ENCODE assay signal across 14 cellular contexts in the genomic region with DNA sequence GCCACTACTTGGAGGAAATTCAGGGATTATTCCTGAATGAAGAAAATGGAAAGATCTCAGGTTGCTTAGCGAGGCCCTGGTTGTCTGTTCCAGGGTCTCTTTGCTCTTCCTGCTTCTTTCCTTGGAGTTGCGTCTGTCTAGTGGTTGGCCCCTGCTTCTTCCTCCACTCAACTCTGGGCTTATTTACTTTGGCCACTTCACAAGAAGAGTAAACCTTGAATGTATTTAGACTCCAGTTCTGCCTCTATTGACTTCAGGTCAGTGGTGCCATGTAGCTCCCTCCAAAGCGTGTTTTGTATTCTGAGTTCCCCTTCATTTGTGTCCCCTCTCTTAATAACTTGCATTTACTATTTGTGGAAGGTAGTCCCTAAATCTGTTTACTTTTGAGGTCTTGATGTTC.
"Had no signal": no experiment of that assay in that cellular context is flagged by ENCODE, and none has a peak within 500 bp of the region (broad histone marks: within the 10 kb centered on the region; RNA-seq: fewer than 3 reads in every experiment).

No MANE protein-coding gene starts in this region.

- H3K27ac ChIP-seq: esophagus muscularis mucosa, stomach, thoracic aorta had no signal

- H3K27ac Mint-ChIP-seq: activated CD8-positive, alpha-beta memory T cell treated with anti-CD3 and anti-CD28 coated beads, Interleukin-2, amount 10 ng/mL, durations not matched to agents 7 days and 5 days; activated naive CD8-positive, alpha-beta T cell treated with anti-CD3 and anti-CD28 coated beads, Interleukin-2, amount 10 ng/mL, durations not matched to agents 7 days and 5 days; memory B cell; T-helper 2 cell treated with Interferon-gamma antibody and Interleukin-4, amounts not matched to agents 5 μg/mL and 100 μg/mL, for 36 hours had no signal

- H3K4me1 ChIP-seq: breast epithelium, stomach had no signal

- H3K36me3 ChIP-seq: breast epithelium, thoracic aorta had no signal

- H3K27me3 ChIP-seq: breast epithelium, esophagus muscularis mucosa, stomach had no signal

- H3K9me3 ChIP-seq: breast epithelium, esophagus muscularis mucosa, stomach, thoracic aorta had no signal

- H3K27me3 Mint-ChIP-seq: activated CD8-positive, alpha-beta memory T cell treated with anti-CD3 and anti-CD28 coated beads, Interleukin-2, amount 10 ng/mL, durations not matched to agents 7 days and 5 days; activated naive CD8-positive, alpha-beta T cell treated with anti-CD3 and anti-CD28 coated beads, Interleukin-2, amount 10 ng/mL, durations not matched to agents 7 days and 5 days; memory B cell had no signal

- H3K4me1 Mint-ChIP-seq: activated CD8-positive, alpha-beta memory T cell treated with anti-CD3 and anti-CD28 coated beads, Interleukin-2, amount 10 ng/mL, durations not matched to agents 7 days and 5 days; activated naive CD8-positive, alpha-beta T cell treated with anti-CD3 and anti-CD28 coated beads, Interleukin-2, amount 10 ng/mL, durations not matched to agents 7 days and 5 days had no signal

- H3K9me3 Mint-ChIP-seq: activated naive CD8-positive, alpha-beta T cell treated with anti-CD3 and anti-CD28 coated beads, Interleukin-2, amount 10 ng/mL, durations not matched to agents 7 days and 5 days; immature natural killer cell; memory B cell; T-helper 2 cell treated with Interferon-gamma antibody and Interleukin-4, amounts not matched to agents 5 μg/mL and 100 μg/mL, for 36 hours had no signal

- ATAC-seq: activated CD4-positive, CD25-positive, alpha-beta regulatory T cell treated with anti-CD3 and anti-CD28 coated beads, Interleukin-2, amount 50 U/mL, for 24 hours; activated CD8-positive, alpha-beta memory T cell treated with anti-CD3 and anti-CD28 coated beads, Interleukin-2, amount 10 ng/mL, durations not matched to agents 7 days and 5 days had no signal

- H3K4me3 ChIP-seq: breast epithelium, esophagus muscularis mucosa, stomach, thoracic aorta had no signal

- DNase-seq: activated CD4-positive, alpha-beta T cell treated with anti-CD3 and anti-CD28 coated beads, Interleukin-2, amount 50 U/mL, for 4 hours; activated CD8-positive, alpha-beta memory T cell treated with anti-CD3 and anti-CD28 coated beads, Interleukin-2, amount 10 ng/mL, durations not matched to agents 7 days and 5 days; activated naive CD8-positive, alpha-beta T cell treated with anti-CD3 and anti-CD28 coated beads, Interleukin-2, amount 10 ng/mL, durations not matched to agents 7 days and 5 days; activated T-cell treated with anti-CD3 and anti-CD28 coated beads, Interleukin-2, amount 50 U/mL, for 48 hours; aorta; immature natural killer cell; stimulated activated CD4-positive, alpha-beta T cell treated with anti-CD3 and anti-CD28 coated beads, Interleukin-2, amount 100 ng/mL, for 48 hours; stomach had no signal

- H3K4me3 Mint-ChIP-seq: activated CD8-positive, alpha-beta memory T cell treated with anti-CD3 and anti-CD28 coated beads, Interleukin-2, amount 10 ng/mL, durations not matched to agents 7 days and 5 days; activated naive CD8-positive, alpha-beta T cell treated with anti-CD3 and anti-CD28 coated beads, Interleukin-2, amount 10 ng/mL, durations not matched to agents 7 days and 5 days; immature natural killer cell; memory B cell; T-helper 2 cell treated with Interferon-gamma antibody and Interleukin-4, amounts not matched to agents 5 μg/mL and 100 μg/mL, for 36 hours had no signal
